24 cellular contexts compared by ENCODE assay signal in genomic region chr2:235396071-235396846, GRCh38.
"Had no signal": no experiment of that assay in that cellular context is flagged by ENCODE, and none has a peak within 500 bp of the region (broad histone marks: within the 10 kb centered on the region; RNA-seq: fewer than 3 reads in every experiment).

No MANE protein-coding gene starts in this region.

- H3K9me3 Mint-ChIP-seq: T-helper 1 cell treated with Interleukin-12 subunit alpha and Interleukin-12 subunit beta and Interleukin-4 antibody, amounts not matched to agents 30 μg/mL and 1 μg/mL, for 36 hours had no signal

- H3K27ac Mint-ChIP-seq: IgD-negative memory B cell; T-cell; T-helper 1 cell treated with Interleukin-12 subunit alpha and Interleukin-12 subunit beta and Interleukin-4 antibody, amounts not matched to agents 30 μg/mL and 1 μg/mL, for 36 hours had no signal

- FAIRE-seq: HTR-8/SVneo, RCC 7860 had no signal

- H3K27me3 Mint-ChIP-seq: IgD-negative memory B cell had no signal

- H3K27me3 ChIP-seq: MG63 had no signal

- H3K4me1 Mint-ChIP-seq: IgD-negative memory B cell had no signal

- DNase-seq: KBM-7, MG63, NCI-H1092 treated with DMSO at 0.1 percent for 48 hours, NCI-H1436, NCI-H187, NCI-H2029, NCI-H2081 treated with DMSO at 0.1 percent for 48 hours, NCI-H2227 treated with DMSO at 0.1 percent for 48 hours, NCI-H446, NCI-H510A, NCI-H524 treated with DMSO at 0.1 percent for 48 hours, NCI-H69, NCI-H774, Right ventricle myocardium superior, RPMI8226, SIG-M5, SK-N-SH, SW 1271, T-cell had no signal

- H3K4me3 ChIP-seq: MG63 had no signal

- ATAC-seq: T-cell had no signal

- H3K36me3 Mint-ChIP-seq: IgD-negative memory B cell, T-cell had no signal

- H3K4me3 Mint-ChIP-seq: IgD-negative memory B cell; T-cell; T-helper 1 cell treated with Interleukin-12 subunit alpha and Interleukin-12 subunit beta and Interleukin-4 antibody, amounts not matched to agents 30 μg/mL and 1 μg/mL, for 36 hours had no signal

- H3K9ac ChIP-seq: SK-N-SH had no signal

- H3K9me3 ChIP-seq: MG63, SK-N-SH had no signal

- H3K36me3 ChIP-seq: MG63 had no signal

- H3K4me2 ChIP-seq: SK-N-SH had no signal

- H3K27ac ChIP-seq: HL-60 had no signal
